Comparison of ENCODE assay signal across 2 cellular contexts in the genomic region with DNA sequence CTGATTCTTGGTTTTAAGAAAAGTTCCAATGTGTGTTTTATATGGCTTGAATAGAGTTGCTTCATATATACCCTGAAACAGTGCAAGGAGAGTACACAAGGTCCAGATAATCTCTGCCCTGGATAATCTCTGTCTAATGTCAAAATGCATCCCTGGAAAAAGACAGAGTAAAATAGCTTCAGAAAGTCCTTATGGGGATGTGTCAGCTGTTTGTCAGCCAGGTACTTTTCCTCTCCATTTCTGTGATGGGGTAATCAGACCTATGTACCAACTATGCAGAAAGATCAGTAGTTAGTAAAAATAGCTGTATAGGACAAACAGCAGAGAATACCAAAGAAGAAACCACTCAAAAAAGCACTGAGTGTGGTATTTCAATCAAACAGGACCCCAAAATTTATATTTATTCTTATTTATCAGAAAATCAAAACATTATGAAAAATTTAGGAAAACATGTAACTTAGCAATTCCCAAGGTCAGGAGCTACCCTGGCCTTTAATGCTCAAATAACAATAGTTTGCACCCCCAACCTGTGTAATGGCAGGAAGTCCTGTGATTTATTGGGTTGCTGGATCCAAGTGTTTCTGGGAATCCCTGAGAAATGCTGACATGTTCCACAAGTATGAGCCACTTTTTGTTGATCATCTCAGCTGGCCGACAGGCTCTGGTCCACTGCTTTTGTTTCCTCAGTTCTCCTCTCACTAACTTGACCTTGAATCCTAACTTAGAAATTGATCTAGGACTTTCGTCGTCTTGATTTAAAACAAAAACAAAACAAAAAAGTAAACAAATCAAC.
TF ChIP-seq lines count a peak whose summit lies in the region.

No MANE protein-coding gene starts in this region.

TF ChIP-seq in A549, 52 proteins besides CTCF, POLR2A, EP300 and RAD21:
- TF ChIP-seq HOXB13 (CRISPR knock-in tag; IDR thresholded peaks at IDR 0.05; ENCODE audit: low read depth) (no peak), ELK1 (IDR thresholded peaks at IDR 0.05; ENCODE audit: low read depth, low read length) (no peak), REST (IDR thresholded peaks at IDR 0.05) (no peak)
TF ChIP-seq in A549: peak in this region for 0.

TF ChIP-seq in IMR-90, 13 proteins besides CTCF, POLR2A, EP300 and RAD21:
- TF ChIP-seq MAZ (IDR thresholded peaks at IDR 0.05; ENCODE audit: borderline replicate concordance, low read depth, low read length) (no peak), BHLHE40 (IDR thresholded peaks at IDR 0.05; ENCODE audit: low read depth, low read length) (no peak), CHD1 (IDR thresholded peaks at IDR 0.05; ENCODE audit: low read depth, low read length) (no peak), MXI1 (IDR thresholded peaks at IDR 0.05; ENCODE audit: borderline replicate concordance, low read depth, low read length) (no peak), NFE2L2 (IDR thresholded peaks at IDR 0.05; ENCODE audit: low read depth, low read length) (no peak), SMC3 (IDR thresholded peaks at IDR 0.05; ENCODE audit: low read depth, low read length) (no peak), USF2 (IDR thresholded peaks at IDR 0.05; ENCODE audit: low read depth, low read length) (no peak), RFX5 (IDR thresholded peaks at IDR 0.05; ENCODE audit: low read depth, low read length) (no peak), CEBPB (IDR thresholded peaks at IDR 0.05; ENCODE audit: low read depth, low read length) (no peak), MAFK (IDR thresholded peaks at IDR 0.05; ENCODE audit: low read depth, low read length) (no peak), FOS (IDR thresholded peaks at IDR 0.05; ENCODE audit: low read depth, low read length) (no peak), RCOR1 (IDR thresholded peaks at IDR 0.05; ENCODE audit: insufficient replicate concordance, low read length) (no peak), ELK1 (IDR thresholded peaks at IDR 0.05; ENCODE audit: borderline replicate concordance, low read depth, low read length) (no peak)
TF ChIP-seq in IMR-90: peak in this region for 0.
